1 cellular context compared by ENCODE assay signal in genomic region chr17:54969658-54970572, GRCh38.
TF ChIP-seq lines count a peak whose summit lies in the region.

No MANE protein-coding gene starts in this region.

TF ChIP-seq in HepG2, 621 proteins besides CTCF, POLR2A, EP300 and RAD21 (continued from another document and continues in another):
- no peak for TF ChIP-seq SNAPC4 (CRISPR knock-in tag; IDR thresholded peaks at IDR 0.05)
- TF ChIP-seq ATM (IDR thresholded peaks at IDR 0.05; ENCODE audit: borderline replicate concordance): no peak
- no peak for TF ChIP-seq NFE2L2 (IDR thresholded peaks at IDR 0.05; ENCODE audit: low read length)
- TF ChIP-seq PTBP1 (IDR thresholded peaks at IDR 0.05; ENCODE audit: low read depth, low read length, poor library complexity, severe bottlenecking): no peak
- TF ChIP-seq IKZF1 (IDR thresholded peaks at IDR 0.05): no peak
- TF ChIP-seq HNF4G (IDR thresholded peaks at IDR 0.05; ENCODE audit: borderline replicate concordance, low read depth, low read length): no peak
- TF ChIP-seq HNF4G (CRISPR knock-in tag; IDR thresholded peaks at IDR 0.05; ENCODE audit: borderline replicate concordance, low read depth): no peak
- TF ChIP-seq ZNF263 (CRISPR knock-in tag; IDR thresholded peaks at IDR 0.05): no peak
- 0 out of 2 replicates have a peak, but pooled peaks have one; percentile 12 for TF ChIP-seq POLR2AphosphoS5 (IDR thresholded peaks at IDR 0.05; ENCODE audit: low read depth, low read length)
- TF ChIP-seq HOMEZ (CRISPR knock-in tag; IDR thresholded peaks at IDR 0.05; ENCODE audit: low read depth): no peak
- TF ChIP-seq, protein P1, sequence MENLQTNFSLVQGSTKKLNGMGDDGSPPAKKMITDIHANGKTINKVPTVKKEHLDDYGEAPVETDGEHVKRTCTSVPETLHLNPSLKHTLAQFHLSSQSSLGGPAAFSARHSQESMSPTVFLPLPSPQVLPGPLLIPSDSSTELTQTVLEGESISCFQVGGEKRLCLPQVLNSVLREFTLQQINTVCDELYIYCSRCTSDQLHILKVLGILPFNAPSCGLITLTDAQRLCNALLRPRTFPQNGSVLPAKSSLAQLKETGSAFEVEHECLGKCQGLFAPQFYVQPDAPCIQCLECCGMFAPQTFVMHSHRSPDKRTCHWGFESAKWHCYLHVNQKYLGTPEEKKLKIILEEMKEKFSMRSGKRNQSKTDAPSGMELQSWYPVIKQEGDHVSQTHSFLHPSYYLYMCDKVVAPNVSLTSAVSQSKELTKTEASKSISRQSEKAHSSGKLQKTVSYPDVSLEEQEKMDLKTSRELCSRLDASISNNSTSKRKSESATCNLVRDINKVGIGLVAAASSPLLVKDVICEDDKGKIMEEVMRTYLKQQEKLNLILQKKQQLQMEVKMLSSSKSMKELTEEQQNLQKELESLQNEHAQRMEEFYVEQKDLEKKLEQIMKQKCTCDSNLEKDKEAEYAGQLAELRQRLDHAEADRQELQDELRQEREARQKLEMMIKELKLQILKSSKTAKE (CRISPR knock-in tag; IDR thresholded peaks at IDR 0.05; ENCODE audit: borderline replicate concordance): no peak
- TF ChIP-seq PITX1 (CRISPR knock-in tag; IDR thresholded peaks at IDR 0.05): no peak
- no peak for TF ChIP-seq ZNF121 (CRISPR knock-in tag; IDR thresholded peaks at IDR 0.05)
- TF ChIP-seq ZNF230 (CRISPR knock-in tag; IDR thresholded peaks at IDR 0.05): no peak; the same call in 1 of the 2 replicates
- no peak for TF ChIP-seq ZFYVE20 (CRISPR knock-in tag; IDR thresholded peaks at IDR 0.05; ENCODE audit: borderline replicate concordance, low read depth)
- TF ChIP-seq ARID2 (CRISPR knock-in tag; IDR thresholded peaks at IDR 0.05; ENCODE audit: borderline replicate concordance): 0 out of 2 replicates have a peak, but pooled peaks have one; percentile 28
- TF ChIP-seq ZMAT5 (CRISPR knock-in tag; IDR thresholded peaks at IDR 0.05; ENCODE audit: borderline replicate concordance, low read depth): no peak
- no peak for TF ChIP-seq JUN (CRISPR knock-in tag; IDR thresholded peaks at IDR 0.05)
- no peak for TF ChIP-seq ZNF512 (CRISPR knock-in tag; IDR thresholded peaks at IDR 0.05)
- TF ChIP-seq PREB (CRISPR knock-in tag; IDR thresholded peaks at IDR 0.05): no peak
- no peak for TF ChIP-seq SNRNP70 (IDR thresholded peaks at IDR 0.05; ENCODE audit: low read depth, low read length)
- TF ChIP-seq HMG20B (CRISPR knock-in tag; conservative IDR thresholded peaks at IDR 0.05): no peak
- TF ChIP-seq ZNF800 (CRISPR knock-in tag; IDR thresholded peaks at IDR 0.05): no peak
- TF ChIP-seq TCF7L2 (IDR thresholded peaks at IDR 0.05; ENCODE audit: low read depth, low read length): no peak
- TF ChIP-seq, protein P2, sequence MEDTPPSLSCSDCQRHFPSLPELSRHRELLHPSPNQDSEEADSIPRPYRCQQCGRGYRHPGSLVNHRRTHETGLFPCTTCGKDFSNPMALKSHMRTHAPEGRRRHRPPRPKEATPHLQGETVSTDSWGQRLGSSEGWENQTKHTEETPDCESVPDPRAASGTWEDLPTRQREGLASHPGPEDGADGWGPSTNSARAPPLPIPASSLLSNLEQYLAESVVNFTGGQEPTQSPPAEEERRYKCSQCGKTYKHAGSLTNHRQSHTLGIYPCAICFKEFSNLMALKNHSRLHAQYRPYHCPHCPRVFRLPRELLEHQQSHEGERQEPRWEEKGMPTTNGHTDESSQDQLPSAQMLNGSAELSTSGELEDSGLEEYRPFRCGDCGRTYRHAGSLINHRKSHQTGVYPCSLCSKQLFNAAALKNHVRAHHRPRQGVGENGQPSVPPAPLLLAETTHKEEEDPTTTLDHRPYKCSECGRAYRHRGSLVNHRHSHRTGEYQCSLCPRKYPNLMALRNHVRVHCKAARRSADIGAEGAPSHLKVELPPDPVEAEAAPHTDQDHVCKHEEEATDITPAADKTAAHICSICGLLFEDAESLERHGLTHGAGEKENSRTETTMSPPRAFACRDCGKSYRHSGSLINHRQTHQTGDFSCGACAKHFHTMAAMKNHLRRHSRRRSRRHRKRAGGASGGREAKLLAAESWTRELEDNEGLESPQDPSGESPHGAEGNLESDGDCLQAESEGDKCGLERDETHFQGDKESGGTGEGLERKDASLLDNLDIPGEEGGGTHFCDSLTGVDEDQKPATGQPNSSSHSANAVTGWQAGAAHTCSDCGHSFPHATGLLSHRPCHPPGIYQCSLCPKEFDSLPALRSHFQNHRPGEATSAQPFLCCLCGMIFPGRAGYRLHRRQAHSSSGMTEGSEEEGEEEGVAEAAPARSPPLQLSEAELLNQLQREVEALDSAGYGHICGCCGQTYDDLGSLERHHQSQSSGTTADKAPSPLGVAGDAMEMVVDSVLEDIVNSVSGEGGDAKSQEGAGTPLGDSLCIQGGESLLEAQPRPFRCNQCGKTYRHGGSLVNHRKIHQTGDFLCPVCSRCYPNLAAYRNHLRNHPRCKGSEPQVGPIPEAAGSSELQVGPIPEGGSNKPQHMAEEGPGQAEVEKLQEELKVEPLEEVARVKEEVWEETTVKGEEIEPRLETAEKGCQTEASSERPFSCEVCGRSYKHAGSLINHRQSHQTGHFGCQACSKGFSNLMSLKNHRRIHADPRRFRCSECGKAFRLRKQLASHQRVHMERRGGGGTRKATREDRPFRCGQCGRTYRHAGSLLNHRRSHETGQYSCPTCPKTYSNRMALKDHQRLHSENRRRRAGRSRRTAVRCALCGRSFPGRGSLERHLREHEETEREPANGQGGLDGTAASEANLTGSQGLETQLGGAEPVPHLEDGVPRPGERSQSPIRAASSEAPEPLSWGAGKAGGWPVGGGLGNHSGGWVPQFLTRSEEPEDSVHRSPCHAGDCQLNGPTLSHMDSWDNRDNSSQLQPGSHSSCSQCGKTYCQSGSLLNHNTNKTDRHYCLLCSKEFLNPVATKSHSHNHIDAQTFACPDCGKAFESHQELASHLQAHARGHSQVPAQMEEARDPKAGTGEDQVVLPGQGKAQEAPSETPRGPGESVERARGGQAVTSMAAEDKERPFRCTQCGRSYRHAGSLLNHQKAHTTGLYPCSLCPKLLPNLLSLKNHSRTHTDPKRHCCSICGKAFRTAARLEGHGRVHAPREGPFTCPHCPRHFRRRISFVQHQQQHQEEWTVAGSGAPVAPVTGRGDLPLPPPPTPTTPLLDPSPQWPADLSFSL (CRISPR knock-in tag; IDR thresholded peaks at IDR 0.05): no peak
- TF ChIP-seq ZNF235 (CRISPR knock-in tag; IDR thresholded peaks at IDR 0.05; ENCODE audit: borderline replicate concordance): no peak
- TF ChIP-seq IKZF5 (CRISPR knock-in tag; IDR thresholded peaks at IDR 0.05): no peak
- TF ChIP-seq, protein P3, sequence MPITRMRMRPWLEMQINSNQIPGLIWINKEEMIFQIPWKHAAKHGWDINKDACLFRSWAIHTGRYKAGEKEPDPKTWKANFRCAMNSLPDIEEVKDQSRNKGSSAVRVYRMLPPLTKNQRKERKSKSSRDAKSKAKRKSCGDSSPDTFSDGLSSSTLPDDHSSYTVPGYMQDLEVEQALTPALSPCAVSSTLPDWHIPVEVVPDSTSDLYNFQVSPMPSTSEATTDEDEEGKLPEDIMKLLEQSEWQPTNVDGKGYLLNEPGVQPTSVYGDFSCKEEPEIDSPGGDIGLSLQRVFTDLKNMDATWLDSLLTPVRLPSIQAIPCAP (CRISPR knock-in tag; IDR thresholded peaks at IDR 0.05; ENCODE audit: low read depth): no peak
- TF ChIP-seq KDM5B (CRISPR knock-in tag; IDR thresholded peaks at IDR 0.05; ENCODE audit: borderline replicate concordance): no peak
- TF ChIP-seq ZNF777 (CRISPR knock-in tag; IDR thresholded peaks at IDR 0.05): no peak
- TF ChIP-seq JARID2 (CRISPR knock-in tag; IDR thresholded peaks at IDR 0.05; ENCODE audit: insufficient replicate concordance): no peak
- no peak for TF ChIP-seq ZNF441 (CRISPR knock-in tag; IDR thresholded peaks at IDR 0.05; ENCODE audit: borderline replicate concordance)
- TF ChIP-seq ZNF17 (CRISPR knock-in tag; IDR thresholded peaks at IDR 0.05): no peak
- TF ChIP-seq ZBTB7A (CRISPR knock-in tag; IDR thresholded peaks at IDR 0.05): no peak
- no peak for TF ChIP-seq ZNF674 (CRISPR knock-in tag; IDR thresholded peaks at IDR 0.05; ENCODE audit: low read depth)
- no peak for TF ChIP-seq KLF11 (CRISPR knock-in tag; IDR thresholded peaks at IDR 0.05)
- TF ChIP-seq ZNF543 (CRISPR knock-in tag; IDR thresholded peaks at IDR 0.05): no peak
